Comparison of ENCODE assay signal across 7 cellular contexts in genomic region chr1:150272379-150272840, GRCh38. TPM values are rescaled to one million over a fixed set of nuclear protein-coding genes. Genes with fewer than 3 reads are reported as not detected.
DNase-seq lines count a peak whose midpoint lies in the region; ATAC-seq and TF ChIP-seq lines count a peak whose summit lies in the region.

TSS of gene C1orf54 (plus strand) at chr1:150272790. CDS start at chr1:150272818, 28 bp downstream.

- DNase-seq in MV-4-11 (lab: John Stamatoyannopoulos, UW): peak; percentile 61
- no peak for DNase-seq in chondrocyte (ENCODE audit: low spot score)
- DNase-seq in left lung: peak in 1 of 2 donors; percentile 70
- no peak for DNase-seq in upper lobe of right lung
- DNase-seq in Caco-2: no peak
- DNase-seq in NK-92 (lab: John Stamatoyannopoulos, UW; ENCODE audit: unreplicated experiment): no peak

- CTCF ChIA-PET in Caco-2 (lab: Charles Lee): interaction anchor here (0.6 to 1.9 kb wide), 3 partner anchors 9 to 243 kb away, joined by 3 to 5 read pairs (median 3); partner anchors contain the start of gene FALEC

- H3K4me1 Mint-ChIP-seq in chondrocyte (ENCODE audit: low read depth) (peaks cover 41% of the 10 kb centered on the region), Caco-2 (ENCODE audit: low read depth, unreplicated experiment) (peaks cover 13% of the 10 kb centered on the region)

- H3K4me3 ChIP-seq in left lung: peak within 1 kb of the TSS; percentile 7 to 19
- peak within 1 kb of the TSS; percentile 32 for H3K4me3 ChIP-seq in upper lobe of right lung
- no peak within 1 kb of the TSS for H3K4me3 ChIP-seq in Caco-2 (ENCODE audit: low read depth, low read length)

- H3K27ac Mint-ChIP-seq in chondrocyte (ENCODE audit: unreplicated experiment): peak within 1 kb of the TSS; percentile 96
- H3K27ac Mint-ChIP-seq in Caco-2 (ENCODE audit: unreplicated experiment): no peak within 1 kb of the TSS

- BruUV-seq in Caco-2 (replicated peaks; lab: Mats Ljungman, UMichigan): no TSS peak

- TF ChIP-seq CTCF in chondrocyte (IDR thresholded peaks at IDR 0.05): peak; percentile 58
- TF ChIP-seq CTCF in left lung (IDR thresholded peaks at IDR 0.05): no peak
- TF ChIP-seq CTCF in upper lobe of right lung (IDR thresholded peaks at IDR 0.05): peak; percentile 19
- TF ChIP-seq CTCF in Caco-2 (IDR thresholded peaks at IDR 0.05; ENCODE audit: insufficient read depth in 1 of 2, low read depth in 1 of 2, low read length in 1 of 2, severe bottlenecking in 1 of 2, unreplicated experiment in 1 of 2): no peak

- H3K27me3 Mint-ChIP-seq in chondrocyte (ENCODE audit: low read depth) (no peaks in the 10 kb centered on the region), Caco-2 (ENCODE audit: insufficient read depth, unreplicated experiment) (no peaks in the 10 kb centered on the region)

- ATAC-seq in left lung: peak; percentile 8
- no peak for ATAC-seq in upper lobe of right lung
- ATAC-seq in GM21423 (IDR thresholded peaks at IDR 0.05; ENCODE audit: unreplicated experiment): no peak

- H3K9me3 Mint-ChIP-seq in chondrocyte (ENCODE audit: low read depth): no peaks in the 10 kb centered on the region
- H3K9me3 Mint-ChIP-seq in Caco-2 (ENCODE audit: unreplicated experiment): no peaks in the 10 kb centered on the region

- peak within 1 kb of the TSS; percentile 76 for H3K4me3 Mint-ChIP-seq in chondrocyte (ENCODE audit: unreplicated experiment)
- H3K4me3 Mint-ChIP-seq in Caco-2 (ENCODE audit: unreplicated experiment): no peak within 1 kb of the TSS

- no peaks in the 10 kb centered on the region for H3K9me3 ChIP-seq in left lung
- H3K9me3 ChIP-seq in upper lobe of right lung: no peaks in the 10 kb centered on the region
- H3K9me3 ChIP-seq in Caco-2: no peaks in the 10 kb centered on the region

- no peaks in the 10 kb centered on the region for H3K36me3 ChIP-seq in left lung
- no peaks in the 10 kb centered on the region for H3K36me3 ChIP-seq in upper lobe of right lung
- H3K36me3 ChIP-seq in Caco-2 (ENCODE audit: control insufficient read depth, insufficient read depth, low read length): no peaks in the 10 kb centered on the region

- peaks cover 3% of the 10 kb centered on the region for H3K36me3 Mint-ChIP-seq in chondrocyte (ENCODE audit: low read depth)
- H3K36me3 Mint-ChIP-seq in Caco-2 (ENCODE audit: insufficient read depth, unreplicated experiment): peaks cover 5% of the 10 kb centered on the region

- intact Hi-C loops in left lung (cut with DNase I): no loop called here
- intact Hi-C loops in upper lobe of right lung (cut with DNase I): no loop called here
- intact Hi-C loops in Caco-2 (cut with micrococcal nuclease; ENCODE audit: unreplicated experiment): no loop called here

- H3K27me3 ChIP-seq in left lung (no peaks in the 10 kb centered on the region), upper lobe of right lung (no peaks in the 10 kb centered on the region), Caco-2 (replicated peaks; ENCODE audit: control insufficient read depth, insufficient read depth, low read length) (no peaks in the 10 kb centered on the region)

- peak within 1 kb of the TSS; percentile 58 to 61 for H3K27ac ChIP-seq in left lung
- H3K27ac ChIP-seq in upper lobe of right lung: peak within 1 kb of the TSS; percentile 52

- H3K4me1 ChIP-seq in left lung (peaks cover 8 to 31% of the 10 kb centered on the region in 2 donors), upper lobe of right lung (peaks cover 12% of the 10 kb centered on the region), Caco-2 (no peaks in the 10 kb centered on the region)

- POLR2A ChIA-PET in Caco-2 (lab: Charles Lee): no interaction called here

RNA-seq across cellular contexts. Expression of gene C1orf54, which starts in this region (rescaled TPM):
- 29.0 to 31.9 TPM (median 31.0 TPM) in 3 replicates for total RNA-seq in chondrocyte
- total RNA-seq in left lung: 10 to 100 TPM; 10.8 to 21.3 TPM
- 15.4 TPM for total RNA-seq in upper lobe of right lung
- total RNA-seq in Caco-2 (2022): 0.26 and 0.82 TPM in 2 replicates

Comparison
In these comparisons a context has a peak if more than half of its experiments do, and no peak if none do; other contexts are left out.
1. CTCF ChIP-seq: peak in chondrocyte (single experiment) and upper lobe of right lung (single experiment); none in left lung (0 of 2) and Caco-2 (0 of 2).